Comparison of ENCODE assay signal across 8 cellular contexts in genomic region chr3:192188218-192188835, GRCh38.
DNase-seq lines count a peak whose midpoint lies in the region; ATAC-seq and TF ChIP-seq lines count a peak whose summit lies in the region.

No MANE protein-coding gene starts in this region.

- no peaks in the 10 kb centered on the region for H3K9me3 Mint-ChIP-seq in progenitor cell of endocrine pancreas (ENCODE audit: low read depth)
- no peaks in the 10 kb centered on the region for H3K9me3 Mint-ChIP-seq in activated T-helper 17 cell treated with anti-CD3 and anti-CD28 coated beads, Interleukin-2, amount 50 U/mL, for 72 hours

- DNase-seq in AML-193 (lab: John Stamatoyannopoulos, UW) (peak; percentile 43 to 62), NCI-H1694 (lab: John Stamatoyannopoulos, UW) (peak; percentile 63), fibroblast of pulmonary artery (ENCODE audit: low read depth) (peak; percentile 27), progenitor cell of endocrine pancreas (ENCODE audit: low spot score, unreplicated experiment) (peak; percentile 27)

- H3K4me1 Mint-ChIP-seq in progenitor cell of endocrine pancreas (ENCODE audit: low read depth): peaks cover 1% of the 10 kb centered on the region
- peaks cover 4% of the 10 kb centered on the region for H3K4me1 Mint-ChIP-seq in activated T-helper 17 cell treated with anti-CD3 and anti-CD28 coated beads, Interleukin-2, amount 50 U/mL, for 72 hours

- H3K4me3 Mint-ChIP-seq in progenitor cell of endocrine pancreas (ENCODE audit: low read depth): no peak overlapping the region
- no peak overlapping the region for H3K4me3 Mint-ChIP-seq in activated T-helper 17 cell treated with anti-CD3 and anti-CD28 coated beads, Interleukin-2, amount 50 U/mL, for 72 hours

- peaks cover 11% of the 10 kb centered on the region for H3K27me3 Mint-ChIP-seq in progenitor cell of endocrine pancreas
- no peaks in the 10 kb centered on the region for H3K27me3 Mint-ChIP-seq in activated T-helper 17 cell treated with anti-CD3 and anti-CD28 coated beads, Interleukin-2, amount 50 U/mL, for 72 hours

- ATAC-seq in GM18519 (IDR thresholded peaks at IDR 0.05; ENCODE audit: low FRiP score, unreplicated experiment) (peak; percentile 94), HG02884 (IDR thresholded peaks at IDR 0.05; ENCODE audit: unreplicated experiment) (peak; percentile 97)
- ATAC-seq in activated T-helper 17 cell treated with anti-CD3 and anti-CD28 coated beads, Interleukin-2, amount 50 U/mL, for 72 hours (replicated peaks): no peak

- H3K4me3 ChIP-seq in fibroblast of pulmonary artery (replicated peaks; ENCODE audit: low read depth, low read length): no peak overlapping the region

- no peak overlapping the region for H3K27ac ChIP-seq in VCaP

- H3K36me3 Mint-ChIP-seq in progenitor cell of endocrine pancreas (ENCODE audit: insufficient read depth): no peaks in the 10 kb centered on the region
- H3K36me3 Mint-ChIP-seq in activated T-helper 17 cell treated with anti-CD3 and anti-CD28 coated beads, Interleukin-2, amount 50 U/mL, for 72 hours (ENCODE audit: low read depth): no peaks in the 10 kb centered on the region

- peak; percentile 85 for TF ChIP-seq CTCF in VCaP (conservative IDR thresholded peaks at IDR 0.05)
- peak; percentile 48 for TF ChIP-seq CTCF in fibroblast of pulmonary artery (IDR thresholded peaks at IDR 0.05; ENCODE audit: low read length, missing control alignments)
- peak; percentile 80 for TF ChIP-seq CTCF in progenitor cell of endocrine pancreas (IDR thresholded peaks at IDR 0.05; ENCODE audit: unreplicated experiment)

- no peak overlapping the region for H3K27ac Mint-ChIP-seq in progenitor cell of endocrine pancreas
- H3K27ac Mint-ChIP-seq in activated T-helper 17 cell treated with anti-CD3 and anti-CD28 coated beads, Interleukin-2, amount 50 U/mL, for 72 hours: no peak overlapping the region
